Comparison of ENCODE assay signal across 8 cellular contexts in genomic region chr22:25067851-25068421, GRCh38.
A peak's percentile ranks its signal among the peaks of the same experiment; 100 is the strongest.
DNase-seq lines count a peak whose midpoint lies in the region; ATAC-seq and TF ChIP-seq lines count a peak whose summit lies in the region.

No MANE protein-coding gene starts in this region.

- no peaks in the 10 kb centered on the region for H3K36me3 Mint-ChIP-seq in activated CD4-positive, alpha-beta memory T cell treated with anti-CD3 and anti-CD28 coated beads for 36 hours
- peaks cover 12% of the 10 kb centered on the region for H3K36me3 Mint-ChIP-seq in effector memory CD8-positive, alpha-beta T cell (ENCODE audit: insufficient read depth)

- no peaks in the 10 kb centered on the region for H3K36me3 ChIP-seq in sigmoid colon

- intact Hi-C loops in activated CD4-positive, alpha-beta memory T cell treated with anti-CD3 and anti-CD28 coated beads for 36 hours (cut with micrococcal nuclease) = loop anchor here (1.0 to 5.0 kb wide), 4 partner anchors 8 to 511 kb away; partner anchors contain the start of genes GUCD1 and SNRPD3
- intact Hi-C loops in sigmoid colon (cut with DNase I) = no loop called here

- DNase-seq in G401 (ENCODE audit: low spot score) = peak; percentile 31
- DNase-seq in activated CD4-positive, alpha-beta memory T cell treated with anti-CD3 and anti-CD28 coated beads for 36 hours = peak; percentile 87
- peak; percentile 82 to 85 (median 84) for DNase-seq in effector memory CD8-positive, alpha-beta T cell
- peak; percentile 34 to 50 for DNase-seq in stimulated activated CD4-positive, alpha-beta T cell treated with anti-CD3 and anti-CD28 coated beads, Interleukin-1b, Interleukin-23, amount 100 ng/mL, for 4 hours (ENCODE audit: low read depth in 2 of 2)
- no peak for DNase-seq in sigmoid colon

- peaks cover 71% of the 10 kb centered on the region for H3K4me1 Mint-ChIP-seq in activated CD4-positive, alpha-beta memory T cell treated with anti-CD3 and anti-CD28 coated beads for 36 hours (ENCODE audit: low read depth)
- peaks cover 65 to 70% of the 10 kb centered on the region in 2 donors for H3K4me1 Mint-ChIP-seq in effector memory CD8-positive, alpha-beta T cell (ENCODE audit: low read depth in 2 of 2)

- H3K27me3 Mint-ChIP-seq in activated CD4-positive, alpha-beta memory T cell treated with anti-CD3 and anti-CD28 coated beads for 36 hours = no peaks in the 10 kb centered on the region
- H3K27me3 Mint-ChIP-seq in effector memory CD8-positive, alpha-beta T cell = no peaks in the 10 kb centered on the region

- peak overlapping the region; percentile 87 for H3K27ac Mint-ChIP-seq in activated CD4-positive, alpha-beta memory T cell treated with anti-CD3 and anti-CD28 coated beads for 36 hours
- peak overlapping the region; percentile 96 to 98 for H3K27ac Mint-ChIP-seq in effector memory CD8-positive, alpha-beta T cell

- H3K4me3 ChIP-seq in sigmoid colon = no peak overlapping the region

- no peak for TF ChIP-seq CTCF in sigmoid colon (IDR thresholded peaks at IDR 0.05)

- no peaks in the 10 kb centered on the region for H3K9me3 Mint-ChIP-seq in activated CD4-positive, alpha-beta memory T cell treated with anti-CD3 and anti-CD28 coated beads for 36 hours
- no peaks in the 10 kb centered on the region for H3K9me3 Mint-ChIP-seq in effector memory CD8-positive, alpha-beta T cell

- no peaks in the 10 kb centered on the region for H3K27me3 ChIP-seq in sigmoid colon

- peak overlapping the region in 2 of 4 donors; percentile 2 to 60 for H3K27ac ChIP-seq in sigmoid colon

- CTCF ChIA-PET in activated CD4-positive, alpha-beta memory T cell treated with anti-CD3 and anti-CD28 coated beads for 36 hours (lab: Charles Lee) = interaction anchor here (0.7 to 3.9 kb wide), 8 partner anchors 9 to 129 kb away, joined by 3 to 48 read pairs (median 10); no protein-coding TSS in a partner anchor

- peak overlapping the region; percentile 81 for H3K4me3 Mint-ChIP-seq in activated CD4-positive, alpha-beta memory T cell treated with anti-CD3 and anti-CD28 coated beads for 36 hours
- peak overlapping the region; percentile 87 to 95 for H3K4me3 Mint-ChIP-seq in effector memory CD8-positive, alpha-beta T cell

- POLR2A ChIA-PET in activated CD4-positive, alpha-beta memory T cell treated with anti-CD3 and anti-CD28 coated beads for 36 hours (lab: Charles Lee) = interaction anchor here (0.7 to 2.0 kb wide), 5 partner anchors 9 to 18 kb away, joined by 3 to 9 read pairs (median 6); no protein-coding TSS in a partner anchor

- in situ Hi-C loops in G401 (cut with HindIII; ENCODE audit: low sequenced_read_pairs) = no loop called here

- WGBS in sigmoid colon, 2 donors = 68 to 84% methylated on average over 18 of the region's 18 CpGs

- no peaks in the 10 kb centered on the region for H3K9me3 ChIP-seq in sigmoid colon

- TF ChIP-seq EP300 in sigmoid colon (IDR thresholded peaks at IDR 0.05) = no peak

- peaks cover 0 to 27% (median 7%) of the 10 kb centered on the region in 4 donors for H3K4me1 ChIP-seq in sigmoid colon

- ATAC-seq in effector memory CD8-positive, alpha-beta T cell (replicated peaks) = peak; percentile 90
- ATAC-seq in GM18502 (IDR thresholded peaks at IDR 0.05; ENCODE audit: poor library complexity, unreplicated experiment) = no peak
- ATAC-seq in GM21576 (IDR thresholded peaks at IDR 0.05; ENCODE audit: unreplicated experiment) = no peak
- ATAC-seq in HG03469 (IDR thresholded peaks at IDR 0.05; ENCODE audit: unreplicated experiment) = no peak

- TF ChIP-seq POLR2A in sigmoid colon (IDR thresholded peaks at IDR 0.05) = no peak
